ENCODE assay signal across 11 cellular contexts in genomic region chr3:149219380-149220121, GRCh38. TPM values are rescaled to one million over a fixed set of nuclear protein-coding genes. Genes with fewer than 3 reads are reported as not detected.
"Had no signal": no experiment of that assay in that cellular context is flagged by ENCODE, and none has a peak within 500 bp of the region (broad histone marks: within the 10 kb centered on the region; RNA-seq: fewer than 3 reads in every experiment).

No MANE protein-coding gene starts in this region.

RNA-seq across cellular contexts. Expression of gene CP, which starts 2.1 kb away (rescaled TPM):
- total RNA-seq: activated B cell treated with CpG ODN at 0.5 μM for 24 hours; activated CD4-positive, alpha-beta memory T cell treated with anti-CD3 and anti-CD28 coated beads for 36 hours; activated CD4-positive, alpha-beta T cell treated with anti-CD3 and anti-CD28 coated beads, Interleukin-2, amount 10 ng/mL, durations not matched to agents 24 days and 14 days; activated CD8-positive, alpha-beta memory T cell treated with anti-CD3 and anti-CD28 coated beads for 36 hours; activated CD8-positive, alpha-beta T cell treated with anti-CD3 and anti-CD28 coated beads for 36 hours; activated naive CD4-positive, alpha-beta T cell treated with anti-CD3 and anti-CD28 coated beads for 36 hours; activated naive CD4-positive, alpha-beta T cell treated with anti-CD3 and anti-CD28 coated beads, Interleukin-2, amount 50 U/mL, for 72 hours; activated naive CD8-positive, alpha-beta T cell treated with anti-CD3 and anti-CD28 coated beads for 36 hours; activated T-cell treated with anti-CD3 and anti-CD28 coated beads, Interleukin-2, amount 50 U/mL, for 72 hours; activated T-helper 1 cell treated with anti-CD3 and anti-CD28 coated beads, Interleukin-12 subunit alpha, Interleukin-12 subunit beta, Interleukin-2, Interleukin-4 antibody, amounts not matched to agents 30 ng/mL and 10 ng/mL and 1 ng/mL, durations not matched to agents 14 hours and 24 hours and 36 hours; activated T-helper 17 cell treated with anti-CD3 and anti-CD28 coated beads, Interleukin-2, amount 50 U/mL, for 72 hours had no signal
